Comparison of ENCODE assay signal across 9 cellular contexts in genomic region chr4:39365360-39365759, GRCh38. TPM values are rescaled to one million over a fixed set of nuclear protein-coding genes. Genes with fewer than 3 reads are reported as not detected.
DNase-seq lines count a peak whose midpoint lies in the region; ATAC-seq and TF ChIP-seq lines count a peak whose summit lies in the region.
"Had no signal": no experiment of that assay in that cellular context is flagged by ENCODE, and none has a peak within 500 bp of the region (broad histone marks: within the 10 kb centered on the region; RNA-seq: fewer than 3 reads in every experiment).

No MANE protein-coding gene starts in this region.

- H3K4me1 Mint-ChIP-seq in activated B cell treated with CpG ODN at 0.5 μM for 24 hours = peaks cover 44% of the 10 kb centered on the region

- H3K79me2 ChIP-seq in SK-N-SH (ENCODE audit: insufficient read depth) = peaks cover 61% of the 10 kb centered on the region

- H3K36me3 Mint-ChIP-seq in activated B cell treated with CpG ODN at 0.5 μM for 24 hours (ENCODE audit: low read depth) = peaks cover 7% of the 10 kb centered on the region

- H3K9me3 Mint-ChIP-seq in activated B cell treated with CpG ODN at 0.5 μM for 24 hours = peaks cover 2% of the 10 kb centered on the region

- H3K4me3 Mint-ChIP-seq in activated B cell treated with CpG ODN at 0.5 μM for 24 hours = peak overlapping the region; percentile 91

- no peaks in the 10 kb centered on the region for H3K9me2 ChIP-seq in SK-N-SH

- CTCF ChIA-PET in SK-N-SH (lab: Yijun Ruan, JAX) = interaction anchor here (1.6 kb wide), 1 partner anchor 24 kb away, joined by 4 read pairs; no protein-coding TSS in a partner anchor
- CTCF ChIA-PET in activated B cell treated with CpG ODN at 0.5 μM for 24 hours (lab: Charles Lee) = no interaction called here

- no peaks in the 10 kb centered on the region for H3K27me3 Mint-ChIP-seq in activated B cell treated with CpG ODN at 0.5 μM for 24 hours

- no peaks in the 10 kb centered on the region for H3K27me3 ChIP-seq in SK-N-SH (ENCODE audit: insufficient read depth)
- peaks cover 4% of the 10 kb centered on the region for H3K27me3 ChIP-seq in iPS-15b (ENCODE audit: control insufficient read depth, insufficient read depth, low read length)
- no peaks in the 10 kb centered on the region for H3K27me3 ChIP-seq in stomach smooth muscle (ENCODE audit: control insufficient read depth in 1 of 2, insufficient read depth in 2 of 2, low read length in 2 of 2)

- H3K4me1 ChIP-seq in SK-N-SH (ENCODE audit: control insufficient read depth in 1 of 2, insufficient read depth in 2 of 2, low read depth in 1 of 2, low read length in 1 of 2) (peaks cover 0 to 12% of the 10 kb centered on the region in 2 experiments; a peak in 2 of 4 replicates), iPS-15b (ENCODE audit: control insufficient read depth, insufficient read depth, low read length) (no peaks in the 10 kb centered on the region), stomach smooth muscle (ENCODE audit: control insufficient read depth, insufficient read depth, low read length) (peaks cover 5% of the 10 kb centered on the region)

- 1% methylated on average over 7 of the region's 7 CpGs for WGBS in SK-N-SH (ENCODE audit: low lambda C conversion rate)

- H3K27ac ChIP-seq in SK-N-SH (ENCODE audit: low read depth in 2 of 2, low read length in 1 of 2) = peak overlapping the region in 1 of 2 experiments; percentile 59; a peak in 1 of 4 replicates
- peak overlapping the region; percentile 81 for H3K27ac ChIP-seq in stomach smooth muscle (ENCODE audit: low read length)

- no peak for DNase-seq in SK-N-SH
- no peak for DNase-seq in activated B cell treated with CpG ODN at 0.5 μM for 24 hours
- no peak for DNase-seq in NCI-H524 treated with DMSO at 0.1 percent for 48 hours (lab: John Stamatoyannopoulos, UW)

- no peak for ATAC-seq in SK-N-SH treated with all-trans-retinoic acid at 6 μM for 48 hours
- ATAC-seq in activated B cell treated with CpG ODN at 0.5 μM for 24 hours (ENCODE audit: low read depth) = no peak
- no peak for ATAC-seq in GM18909 (IDR thresholded peaks at IDR 0.05; ENCODE audit: poor library complexity, unreplicated experiment)
- no peak for ATAC-seq in GM21526 (IDR thresholded peaks at IDR 0.05; ENCODE audit: low FRiP score, unreplicated experiment)

- no peak for TF ChIP-seq RAD21 in SK-N-SH (IDR thresholded peaks at IDR 0.05; ENCODE audit: low read length)

- no peak for TF ChIP-seq CTCF in SK-N-SH (IDR thresholded peaks at IDR 0.05)
- no peak for TF ChIP-seq CTCF in activated B cell treated with CpG ODN at 0.5 μM for 24 hours (IDR thresholded peaks at IDR 0.05)

- H3K27ac Mint-ChIP-seq in activated B cell treated with CpG ODN at 0.5 μM for 24 hours = peak overlapping the region; percentile 88

- TF ChIP-seq EP300 in SK-N-SH (IDR thresholded peaks at IDR 0.05; ENCODE audit: borderline replicate concordance in 1 of 2, low read depth in 1 of 2, low read length in 1 of 2) = no peak

- H3K9me3 ChIP-seq in SK-N-SH (no peaks in the 10 kb centered on the region), iPS-15b (ENCODE audit: control insufficient read depth, insufficient read depth, low read length) (no peaks in the 10 kb centered on the region), stomach smooth muscle (ENCODE audit: control insufficient read depth in 2 of 2, low read length in 2 of 2) (no peaks in the 10 kb centered on the region)

- POLR2A ChIA-PET in SK-N-SH (lab: Yijun Ruan, JAX) (no interaction called here), activated B cell treated with CpG ODN at 0.5 μM for 24 hours (lab: Charles Lee) (interaction anchor here (0.6 to 5.6 kb wide), 6 partner anchors 11 to 850 kb away, joined by 4 to 94 read pairs (median 10); partner anchors contain the start of genes LIAS and RPL9)

- H3K9ac ChIP-seq in SK-N-SH (peak overlapping the region; percentile 88), iPS-15b (ENCODE audit: low read depth, low read length) (peak overlapping the region; percentile 94), stomach smooth muscle (ENCODE audit: low read length in 2 of 2) (peak overlapping the region; percentile 65 to 86)

- H3K4me2 ChIP-seq in SK-N-SH = peak overlapping the region; percentile 79

- H3F3A ChIP-seq in SK-N-SH (replicated peaks; ENCODE audit: insufficient read depth) = peaks cover 11% of the 10 kb centered on the region

- peak overlapping the region; percentile 97; the same call in 1 of the 2 replicates for H2AFZ ChIP-seq in SK-N-SH (ENCODE audit: low read depth)

- H3K4me3 ChIP-seq in SK-N-SH (ENCODE audit: low read depth in 2 of 2, low read length in 1 of 2) (peak overlapping the region; percentile 91 to 95), iPS-15b (ENCODE audit: low read depth, low read length) (peak overlapping the region; percentile 95), stomach smooth muscle (ENCODE audit: low read length in 2 of 2) (peak overlapping the region; percentile 69 to 96)

- intact Hi-C loops in activated B cell treated with CpG ODN at 0.5 μM for 24 hours (cut with micrococcal nuclease) = loop anchor here (5.0 to 10.0 kb wide), 3 partner anchors 183 to 1471 kb away; partner anchors contain the start of genes TBC1D1, TMEM156 and WDR19

- H3K36me3 ChIP-seq in SK-N-SH (replicated peaks in 1 of 2; ENCODE audit: control insufficient read depth in 1 of 2, insufficient read depth in 2 of 2, low read length in 1 of 2) (peaks cover 0 to 10% of the 10 kb centered on the region in 2 experiments), iPS-15b (ENCODE audit: control insufficient read depth, insufficient read depth, low read length) (no peaks in the 10 kb centered on the region), stomach smooth muscle (ENCODE audit: control insufficient read depth in 2 of 2, insufficient read depth in 2 of 2, low read length in 2 of 2) (no peaks in the 10 kb centered on the region)

- 0 out of 2 replicates have a peak, but pooled peaks cover 4% of the 10 kb centered on the region for H4K20me1 ChIP-seq in SK-N-SH (ENCODE audit: insufficient read depth)

TF ChIP-seq in SK-N-SH, 30 proteins besides CTCF, POLR2A, EP300 and RAD21:
- TF ChIP-seq RXRA (IDR thresholded peaks at IDR 0.05; ENCODE audit: borderline replicate concordance, low read depth) = no peak

TF ChIP-seq in SK-N-SH treated with all-trans-retinoic acid at 6 μM for 48 hours, 23 proteins besides CTCF, POLR2A, EP300 and RAD21:
- TF ChIP-seq ZFP30 (CRISPR knock-in tag; IDR thresholded peaks at IDR 0.05) = no peak
- no peak for TF ChIP-seq ZNF8 (CRISPR knock-in tag; IDR thresholded peaks at IDR 0.05)

RNA-seq across cellular contexts. Expression of gene RFC1, which starts 0.8 kb away (rescaled TPM):
- polyA plus RNA-seq in SK-N-SH (2012; rRNA removed) = 14.9 and 19.2 TPM in 2 replicates
- polyA plus RNA-seq in SK-N-SH (2012; cell fraction: cytosol; rRNA removed) = 17.9 and 19.0 TPM in 2 replicates
- polyA plus RNA-seq in SK-N-SH (2012; cell fraction: nucleus; rRNA removed) = 5.9 and 17.0 TPM in 2 replicates
- 44.8 and 45.9 TPM in 2 replicates for total RNA-seq in activated B cell treated with CpG ODN at 0.5 μM for 24 hours

RNA-seq across cellular contexts. Expression of gene KLB, which starts 41.4 kb away (rescaled TPM):
- polyA plus RNA-seq in SK-N-SH (2012; rRNA removed) = not detected in 2 replicates
- not detected in 2 replicates for polyA plus RNA-seq in SK-N-SH (2012; cell fraction: cytosol; rRNA removed)
- not detected in 2 replicates for polyA plus RNA-seq in SK-N-SH (2012; cell fraction: nucleus; rRNA removed)
- total RNA-seq in activated B cell treated with CpG ODN at 0.5 μM for 24 hours = 0.18 and 0.20 TPM in 2 replicates
- total RNA-seq: T-helper 1 cell treated with Interleukin-12 subunit alpha and Interleukin-12 subunit beta and Interleukin-4 antibody, amounts not matched to agents 30 ng/mL and 1 ng/mL, for 36 hours had no signal
